In the genomic region with DNA sequence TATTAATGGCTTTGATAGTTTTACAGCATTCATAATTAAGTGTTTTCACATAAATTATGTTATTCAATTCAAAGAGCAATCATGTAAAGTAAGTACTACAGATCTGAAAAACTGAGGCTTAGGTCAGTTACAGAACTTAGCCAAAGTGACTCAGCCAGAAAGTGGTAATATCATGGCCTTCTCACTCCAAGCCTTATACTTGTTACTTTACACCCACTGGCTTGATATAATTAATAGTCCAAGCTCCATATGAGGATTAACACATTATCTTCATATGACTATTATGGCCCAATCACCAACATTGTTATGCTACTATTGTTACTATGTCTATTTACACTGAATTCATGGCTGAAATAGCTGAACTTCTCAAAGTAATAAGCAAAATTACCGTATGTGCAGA, we compare ENCODE assay signal across 38 cellular contexts. TPM values are rescaled to one million over a fixed set of nuclear protein-coding genes. Genes with fewer than 3 reads are reported as not detected.
"Had no signal": no experiment of that assay in that cellular context is flagged by ENCODE, and none has a peak within 500 bp of the region (broad histone marks: within the 10 kb centered on the region; RNA-seq: fewer than 3 reads in every experiment).

No MANE protein-coding gene starts in this region.

- H3K4me1 ChIP-seq: ascending aorta, body of pancreas, breast epithelium, Peyer's patch, SJSA1 had no signal

- H3K27ac Mint-ChIP-seq: activated CD4-positive, alpha-beta T cell treated with anti-CD3 and anti-CD28 coated beads, Interleukin-2, amount 10 ng/mL, durations not matched to agents 24 days and 14 days; activated CD8-positive, alpha-beta memory T cell treated with anti-CD3 and anti-CD28 coated beads, Interleukin-2, amount 10 ng/mL, durations not matched to agents 7 days and 5 days; activated naive CD4-positive, alpha-beta T cell treated with anti-CD3 and anti-CD28 coated beads, Interleukin-2, amount 50 U/mL, for 24 hours; activated naive CD8-positive, alpha-beta T cell treated with anti-CD3 and anti-CD28 coated beads, Interleukin-2, amount 10 ng/mL, durations not matched to agents 7 days and 5 days; T-helper 1 cell treated with Interleukin-12 subunit alpha and Interleukin-12 subunit beta and Interleukin-4 antibody, amounts not matched to agents 30 μg/mL and 1 μg/mL, for 36 hours; T-helper 2 cell treated with Interferon-gamma antibody and Interleukin-4, amounts not matched to agents 5 μg/mL and 100 μg/mL, for 36 hours had no signal

- DNase-seq: activated CD4-positive, alpha-beta T cell treated with anti-CD3 and anti-CD28 coated beads for 1 hour; activated CD4-positive, alpha-beta T cell treated with anti-CD3 and anti-CD28 coated beads, Interleukin-2, amount 10 ng/mL, durations not matched to agents 24 days and 14 days; activated CD4-positive, alpha-beta T cell treated with anti-CD3 and anti-CD28 coated beads, Interleukin-2, amount 50 U/mL, for 48 hours; activated CD8-positive, alpha-beta memory T cell treated with anti-CD3 and anti-CD28 coated beads for 24 hours; activated CD8-positive, alpha-beta memory T cell treated with anti-CD3 and anti-CD28 coated beads, Interleukin-2, amount 10 ng/mL, durations not matched to agents 7 days and 5 days; activated CD8-positive, alpha-beta memory T cell treated with anti-CD3 and anti-CD28 coated beads, Interleukin-2, amount 50 U/mL, for 48 hours; activated gamma-delta T cell; activated naive CD4-positive, alpha-beta T cell treated with Interleukin-2 at 50 U/mL for 16 hours; activated naive CD8-positive, alpha-beta T cell treated with anti-CD3 and anti-CD28 coated beads, Interleukin-2, amount 10 ng/mL, durations not matched to agents 7 days and 5 days; activated T-cell treated with anti-CD3 and anti-CD28 coated beads, Interleukin-2, amount 50 U/mL, for 48 hours; amygdala; body of pancreas; cerebellar nuclear complex; MM.1S; MV-4-11; NCI-H1092; NCI-H1436 treated with DMSO at 0.1 percent for 48 hours; NCI-H1694 treated with DMSO at 0.1 percent for 48 hours; NCI-H2029; NCI-H345; NCI-H524 treated with DMSO at 0.1 percent for 48 hours; NCI-H748 treated with DMSO at 0.1 percent for 48 hours; NK-92 treated with Interleukin-12 subunit alpha and Interleukin-12 subunit beta, amount 100 ng/mL, for 24 hours; PC-3; Peyer's patch; RPMI8226; SHP77 treated with DMSO at 0.1 percent for 48 hours; SK-N-SH had no signal

- H3K9ac ChIP-seq: KMS-11, SK-N-SH had no signal

- H3K27me3 ChIP-seq: ascending aorta, body of pancreas, breast epithelium, Peyer's patch, SJSA1 had no signal

- H3K4me2 ChIP-seq: KMS-11, SK-N-SH had no signal

- H3K27ac ChIP-seq: ascending aorta, body of pancreas, breast epithelium, KMS-11, Peyer's patch, SJSA1 had no signal

- H3K4me1 Mint-ChIP-seq: activated naive CD4-positive, alpha-beta T cell treated with anti-CD3 and anti-CD28 coated beads, Interleukin-2, amount 50 U/mL, for 24 hours had no signal

- H3K27me3 Mint-ChIP-seq: activated CD4-positive, alpha-beta T cell treated with anti-CD3 and anti-CD28 coated beads, Interleukin-2, amount 10 ng/mL, durations not matched to agents 24 days and 14 days; activated CD8-positive, alpha-beta memory T cell treated with anti-CD3 and anti-CD28 coated beads, Interleukin-2, amount 10 ng/mL, durations not matched to agents 7 days and 5 days; activated naive CD4-positive, alpha-beta T cell treated with anti-CD3 and anti-CD28 coated beads, Interleukin-2, amount 50 U/mL, for 24 hours; activated naive CD8-positive, alpha-beta T cell treated with anti-CD3 and anti-CD28 coated beads, Interleukin-2, amount 10 ng/mL, durations not matched to agents 7 days and 5 days had no signal

- H3K4me3 ChIP-seq: ascending aorta, body of pancreas, breast epithelium, Peyer's patch, SJSA1 had no signal

- H3K9me3 ChIP-seq: ascending aorta, body of pancreas, breast epithelium, Peyer's patch, SJSA1, SK-N-SH had no signal

- FAIRE-seq: TTC549 had no signal

- ATAC-seq: activated CD8-positive, alpha-beta memory T cell treated with anti-CD3 and anti-CD28 coated beads, Interleukin-2, amount 10 ng/mL, durations not matched to agents 7 days and 5 days; body of pancreas; PC-3 had no signal

- H3K36me3 ChIP-seq: breast epithelium, Peyer's patch had no signal

- H3K9me3 Mint-ChIP-seq: activated CD4-positive, alpha-beta T cell treated with anti-CD3 and anti-CD28 coated beads, Interleukin-2, amount 10 ng/mL, durations not matched to agents 24 days and 14 days; activated naive CD4-positive, alpha-beta T cell treated with anti-CD3 and anti-CD28 coated beads, Interleukin-2, amount 50 U/mL, for 24 hours; activated naive CD8-positive, alpha-beta T cell treated with anti-CD3 and anti-CD28 coated beads, Interleukin-2, amount 10 ng/mL, durations not matched to agents 7 days and 5 days; T-helper 1 cell treated with Interleukin-12 subunit alpha and Interleukin-12 subunit beta and Interleukin-4 antibody, amounts not matched to agents 30 μg/mL and 1 μg/mL, for 36 hours; T-helper 2 cell treated with Interferon-gamma antibody and Interleukin-4, amounts not matched to agents 5 μg/mL and 100 μg/mL, for 36 hours had no signal

- H3K4me3 Mint-ChIP-seq: activated CD4-positive, alpha-beta T cell treated with anti-CD3 and anti-CD28 coated beads, Interleukin-2, amount 10 ng/mL, durations not matched to agents 24 days and 14 days; activated CD8-positive, alpha-beta memory T cell treated with anti-CD3 and anti-CD28 coated beads, Interleukin-2, amount 10 ng/mL, durations not matched to agents 7 days and 5 days; activated naive CD4-positive, alpha-beta T cell treated with anti-CD3 and anti-CD28 coated beads, Interleukin-2, amount 50 U/mL, for 24 hours; activated naive CD8-positive, alpha-beta T cell treated with anti-CD3 and anti-CD28 coated beads, Interleukin-2, amount 10 ng/mL, durations not matched to agents 7 days and 5 days; T-helper 1 cell treated with Interleukin-12 subunit alpha and Interleukin-12 subunit beta and Interleukin-4 antibody, amounts not matched to agents 30 μg/mL and 1 μg/mL, for 36 hours; T-helper 2 cell treated with Interferon-gamma antibody and Interleukin-4, amounts not matched to agents 5 μg/mL and 100 μg/mL, for 36 hours had no signal

RNA-seq across cellular contexts. Expression of gene TIGIT, which starts 50.7 kb away (rescaled TPM):
- total RNA-seq: ascending aorta, body of pancreas, LHCN-M2, NCI-H460, PC-3, SJSA1 had no signal
- polyA plus RNA-seq: SK-N-SH had no signal
